19 cellular contexts compared by ENCODE assay signal in genomic region chr17:14094676-14095075, GRCh38. TPM values are rescaled to one million over a fixed set of nuclear protein-coding genes. Genes with fewer than 3 reads are reported as not detected.
DNase-seq lines count a peak whose midpoint lies in the region; ATAC-seq and TF ChIP-seq lines count a peak whose summit lies in the region.
"Had no signal": no experiment of that assay in that cellular context is flagged by ENCODE, and none has a peak within 500 bp of the region (broad histone marks: within the 10 kb centered on the region; RNA-seq: fewer than 3 reads in every experiment).

No MANE protein-coding gene starts in this region.

- no peak for ATAC-seq in CD4-positive, CD25-positive, alpha-beta regulatory T cell (ENCODE audit: low read depth in 2 of 2)
- peak; percentile 20 for ATAC-seq in left lung
- ATAC-seq: GM12878, GM23338, HCT116 had no signal

- DNase-seq in left ventricle myocardium inferior (no peak), right atrium auricular region (ENCODE audit: low spot score) (no peak), left lung (no peak), MCF 10A (ENCODE audit: unreplicated experiment) (no peak)
- no peak for DNase-seq in CD4-positive, CD25-positive, alpha-beta regulatory T cell
- no peak for DNase-seq in stimulated activated CD4-positive, alpha-beta T cell treated with anti-CD3 and anti-CD28 coated beads, Interleukin-1b, Interleukin-23, amount 100 ng/mL, for 48 hours
- DNase-seq: CD4-positive, alpha-beta T cell; CD8-positive, alpha-beta memory T cell; DMS 273 treated with DMSO at 0.1 percent for 48 hours; DMS79; EL; GDM1; H9 had no signal

- H3K4me1 ChIP-seq in left ventricle myocardium inferior (peaks cover 73% of the 10 kb centered on the region), right atrium auricular region (peaks cover 0 to 14% of the 10 kb centered on the region in 2 donors), left lung (peaks cover 0 to 11% of the 10 kb centered on the region in 2 donors)
- peaks cover 23% of the 10 kb centered on the region for H3K4me1 ChIP-seq in CD4-positive, CD25-positive, alpha-beta regulatory T cell (ENCODE audit: control insufficient read depth, insufficient read depth, low read length, poor library complexity, severe bottlenecking)
- H3K4me1 ChIP-seq: BLaER1 had no signal

- H3K9me3 ChIP-seq in left ventricle myocardium inferior (replicated peaks) (no peaks in the 10 kb centered on the region), right atrium auricular region (no peaks in the 10 kb centered on the region), left lung (no peaks in the 10 kb centered on the region)
- H3K9me3 ChIP-seq in CD4-positive, CD25-positive, alpha-beta regulatory T cell (ENCODE audit: control insufficient read depth in 2 of 2, low read length in 2 of 2): no peaks in the 10 kb centered on the region
- H3K9me3 ChIP-seq: BLaER1 had no signal

- H3K9me3 Mint-ChIP-seq in CD4-positive, CD25-positive, alpha-beta regulatory T cell: no peaks in the 10 kb centered on the region
- no peaks in the 10 kb centered on the region for H3K9me3 Mint-ChIP-seq in MCF 10A (ENCODE audit: unreplicated experiment)
- H3K9me3 Mint-ChIP-seq: CD4-positive, alpha-beta T cell; CD8-positive, alpha-beta memory T cell; GM23338; H9 had no signal

- peaks cover 18 to 61% (median 40%) of the 10 kb centered on the region in 4 donors for H3K4me1 Mint-ChIP-seq in CD4-positive, CD25-positive, alpha-beta regulatory T cell
- peaks cover 4% of the 10 kb centered on the region for H3K4me1 Mint-ChIP-seq in MCF 10A (ENCODE audit: insufficient read depth, unreplicated experiment)

- H3K4me3 ChIP-seq in left ventricle myocardium inferior: no peak overlapping the region
- no peak overlapping the region for H3K4me3 ChIP-seq in right atrium auricular region
- no peak overlapping the region for H3K4me3 ChIP-seq in CD4-positive, CD25-positive, alpha-beta regulatory T cell (ENCODE audit: low read depth, low read length)
- no peak overlapping the region for H3K4me3 ChIP-seq in left lung
- H3K4me3 ChIP-seq: BLaER1, GM12878, GM23338 had no signal

- CTCF ChIA-PET in MCF 10A (lab: Yijun Ruan, JAX): interaction anchor here (0.7 kb wide), 1 partner anchor 10 kb away, joined by 3 read pairs; no protein-coding TSS in a partner anchor

- TF ChIP-seq CTCF in left ventricle myocardium inferior (IDR thresholded peaks at IDR 0.05; ENCODE audit: borderline replicate concordance) (no peak), right atrium auricular region (IDR thresholded peaks at IDR 0.05) (no peak), left lung (IDR thresholded peaks at IDR 0.05) (no peak), MCF 10A (IDR thresholded peaks at IDR 0.05; ENCODE audit: unreplicated experiment) (no peak)

- H3K27ac Mint-ChIP-seq in CD4-positive, CD25-positive, alpha-beta regulatory T cell: peak overlapping the region in 2 of 3 donors; percentile 21 to 53
- H3K27ac Mint-ChIP-seq in MCF 10A (ENCODE audit: low read depth, unreplicated experiment): no peak overlapping the region
- H3K27ac Mint-ChIP-seq: B cell; CD4-positive, alpha-beta T cell had no signal

- POLR2A ChIA-PET in MCF 10A (lab: Yijun Ruan, JAX): interaction anchor here (0.7 to 0.9 kb wide), 2 partner anchors 15 to 89 kb away, joined by 4 to 5 read pairs; no protein-coding TSS in a partner anchor

- H3K36me3 ChIP-seq in left ventricle myocardium inferior: no peaks in the 10 kb centered on the region
- no peaks in the 10 kb centered on the region for H3K36me3 ChIP-seq in right atrium auricular region
- H3K36me3 ChIP-seq in CD4-positive, CD25-positive, alpha-beta regulatory T cell (ENCODE audit: control insufficient read depth, insufficient read depth, low read length): no peaks in the 10 kb centered on the region
- no peaks in the 10 kb centered on the region for H3K36me3 ChIP-seq in left lung

- H3K27me3 Mint-ChIP-seq in CD4-positive, CD25-positive, alpha-beta regulatory T cell: no peaks in the 10 kb centered on the region
- no peaks in the 10 kb centered on the region for H3K27me3 Mint-ChIP-seq in MCF 10A (ENCODE audit: insufficient read depth, unreplicated experiment)
- H3K27me3 Mint-ChIP-seq: B cell; CD4-positive, alpha-beta T cell; CD8-positive, alpha-beta memory T cell had no signal

- no peak overlapping the region for H3K4me3 Mint-ChIP-seq in CD4-positive, CD25-positive, alpha-beta regulatory T cell
- H3K4me3 Mint-ChIP-seq in MCF 10A (ENCODE audit: unreplicated experiment): no peak overlapping the region
- H3K4me3 Mint-ChIP-seq: B cell; CD4-positive, alpha-beta T cell; CD8-positive, alpha-beta memory T cell; GM23338; H9 had no signal

- peak overlapping the region; percentile 18 for H3K27ac ChIP-seq in left ventricle myocardium inferior (replicated peaks)
- no peak overlapping the region for H3K27ac ChIP-seq in right atrium auricular region
- H3K27ac ChIP-seq in CD4-positive, CD25-positive, alpha-beta regulatory T cell (ENCODE audit: insufficient read depth, low read length, poor library complexity, severe bottlenecking): no peak overlapping the region
- peak overlapping the region in 1 of 2 donors; percentile 50 for H3K27ac ChIP-seq in left lung
- H3K27ac ChIP-seq: BLaER1, C4-2B had no signal

- intact Hi-C loops in left ventricle myocardium inferior (cut with micrococcal nuclease): no loop called here
- intact Hi-C loops in left lung (cut with DNase I): no loop called here
- intact Hi-C loops in MCF 10A (cut with micrococcal nuclease): no loop called here

- peaks cover 4% of the 10 kb centered on the region for H3K36me3 Mint-ChIP-seq in CD4-positive, CD25-positive, alpha-beta regulatory T cell
- no peaks in the 10 kb centered on the region for H3K36me3 Mint-ChIP-seq in MCF 10A (ENCODE audit: insufficient read depth, unreplicated experiment)

- H3K27me3 ChIP-seq in left ventricle myocardium inferior (ENCODE audit: low read depth): no peaks in the 10 kb centered on the region
- no peaks in the 10 kb centered on the region for H3K27me3 ChIP-seq in right atrium auricular region
- H3K27me3 ChIP-seq in CD4-positive, CD25-positive, alpha-beta regulatory T cell (ENCODE audit: control insufficient read depth, insufficient read depth, low read length): no peaks in the 10 kb centered on the region
- no peaks in the 10 kb centered on the region for H3K27me3 ChIP-seq in left lung
- H3K27me3 ChIP-seq: BLaER1 had no signal

- no TSS peak for BruUV-seq in MCF 10A (replicated peaks; lab: Mats Ljungman, UMichigan)

RNA-seq across cellular contexts. Expression of gene COX10, which starts 25.4 kb away (rescaled TPM):
- total RNA-seq in left ventricle myocardium inferior (46.3 TPM), right atrium auricular region (10 to 100 TPM; 31.6 to 67.6 TPM), left lung (10 to 100 TPM; 12.5 to 15.7 TPM), MCF 10A (2022) (16.4 and 21.0 TPM in 2 replicates)
- 21.6 TPM for total RNA-seq in CD4-positive, CD25-positive, alpha-beta regulatory T cell
- 10 to 100 TPM; 26.2 to 32.5 (median 28.3) TPM for polyA plus RNA-seq in CD4-positive, CD25-positive, alpha-beta regulatory T cell
